ENCODE assay signal across 9 cellular contexts in genomic region chr10:80199828-80200227, GRCh38. TPM values are rescaled to one million over a fixed set of nuclear protein-coding genes. Genes with fewer than 3 reads are reported as not detected.
DNase-seq lines count a peak whose midpoint lies in the region; ATAC-seq and TF ChIP-seq lines count a peak whose summit lies in the region.
"Had no signal": no experiment of that assay in that cellular context is flagged by ENCODE, and none has a peak within 500 bp of the region (broad histone marks: within the 10 kb centered on the region; RNA-seq: fewer than 3 reads in every experiment).

No MANE protein-coding gene starts in this region.

- TF ChIP-seq POLR2A in IMR-90 (IDR thresholded peaks at IDR 0.05; ENCODE audit: low read depth, low read length) (no peak), testis (IDR thresholded peaks at IDR 0.05) (no peak)

- dilution Hi-C loops in IMR-90 (cut with HindIII; ENCODE audit: low sequenced_read_pairs, unreplicated experiment) = no loop called here

- H3K4me3 ChIP-seq in IMR-90 (ENCODE audit: insufficient read depth, low read depth, low read length) = no peak overlapping the region
- no peak overlapping the region for H3K4me3 ChIP-seq in astrocyte of the cerebellum (ENCODE audit: low read depth, low read length)
- H3K4me3 ChIP-seq in testis = no peak overlapping the region

- H3K9me3 ChIP-seq in IMR-90 (ENCODE audit: control insufficient read depth, insufficient read depth, low read length) (no peaks in the 10 kb centered on the region), testis (no peaks in the 10 kb centered on the region)

- no peak overlapping the region for H4K5ac ChIP-seq in IMR-90 (ENCODE audit: low read depth, low read length)

- H3K9ac ChIP-seq in IMR-90 (ENCODE audit: low read depth, low read length) = no peak overlapping the region

- no peak overlapping the region for H3K56ac ChIP-seq in IMR-90 (ENCODE audit: extremely low read depth, insufficient read depth, low read length)

- peak overlapping the region in 1 of 2 experiments; percentile 29; a peak in 1 of 4 replicates for H4K8ac ChIP-seq in IMR-90 (ENCODE audit: low read depth in 2 of 2, low read length in 2 of 2)

- H3K27ac ChIP-seq in IMR-90 (ENCODE audit: insufficient read depth, low read length) = peak overlapping the region; percentile 24; the same call in 1 of the 2 replicates
- peak overlapping the region; percentile 13 to 22 for H3K27ac ChIP-seq in testis

- no peak overlapping the region for H2BK120ac ChIP-seq in IMR-90 (ENCODE audit: low read depth, low read length)

- CTCF ChIA-PET in IMR-90 (lab: Yijun Ruan, JAX) = no interaction called here

- H2AFZ ChIP-seq in IMR-90 (replicated peaks; ENCODE audit: low read length, poor library complexity) = no peak overlapping the region

- H3K79me1 ChIP-seq in IMR-90 (ENCODE audit: low read depth in 1 of 2, low read length in 2 of 2) = peaks cover 9 to 82% of the 10 kb centered on the region in 2 experiments; a peak in 3 of 4 replicates

- H3K27me3 ChIP-seq in IMR-90 (ENCODE audit: control insufficient read depth, insufficient read depth, low read length) = no peaks in the 10 kb centered on the region
- H3K27me3 ChIP-seq in testis = no peaks in the 10 kb centered on the region

- H4K91ac ChIP-seq in IMR-90 (ENCODE audit: insufficient read depth, low read depth, low read length) = 0 out of 2 replicates have a peak overlapping the region, but pooled peaks have one; percentile 13

- H4K20me1 ChIP-seq in IMR-90 (ENCODE audit: insufficient read depth, low read length) = peaks cover 91% of the 10 kb centered on the region

- no peak overlapping the region; the same call in 1 of the 2 replicates for H3K14ac ChIP-seq in IMR-90 (replicated peaks; ENCODE audit: low read depth, low read length)

- 0 out of 2 replicates have a peak overlapping the region, but pooled peaks have one; percentile 17 for H2AK5ac ChIP-seq in IMR-90 (ENCODE audit: low read depth, low read length)

- H3K4me1 ChIP-seq in IMR-90 (ENCODE audit: control insufficient read depth, insufficient read depth, low read length) (peaks cover 37% of the 10 kb centered on the region), testis (peaks cover 40% of the 10 kb centered on the region)

- H2BK20ac ChIP-seq in IMR-90 (ENCODE audit: low read depth, low read length) = no peak overlapping the region

- intact Hi-C loops in IMR-90 (cut with micrococcal nuclease) = no loop called here
- intact Hi-C loops in testis (cut with DNase I; ENCODE audit: low total_unique reads) = loop anchor here (10.0 kb wide), 1 partner anchor 45 kb away; no protein-coding TSS in a partner anchor

- no TSS peak for BruUV-seq in IMR-90 (replicated peaks; lab: Mats Ljungman, UMichigan)

- H3K18ac ChIP-seq in IMR-90 (ENCODE audit: low read depth, low read length) = no peak overlapping the region

- peaks cover 46% of the 10 kb centered on the region for H3K9me1 ChIP-seq in IMR-90 (ENCODE audit: insufficient read depth, low read length)

- H2AK9ac ChIP-seq in IMR-90 (replicated peaks; ENCODE audit: low read depth, low read length, poor library complexity) = peak overlapping the region; percentile 17

- TF ChIP-seq CTCF in IMR-90 (conservative IDR thresholded peaks at IDR 0.05; ENCODE audit: low read depth, low read length) (peak; percentile 26; the same call in 1 of the 2 replicates), astrocyte of the cerebellum (IDR thresholded peaks at IDR 0.05; ENCODE audit: low read depth, low read length, missing control alignments) (peak; percentile 18), testis (IDR thresholded peaks at IDR 0.05) (peak in 2 of 3 experiments; percentile 4 to 45)

- H3K36me3 ChIP-seq in IMR-90 (ENCODE audit: control insufficient read depth, insufficient read depth, low read length) = peaks cover 7% of the 10 kb centered on the region; the same call in 1 of the 2 replicates
- no peaks in the 10 kb centered on the region for H3K36me3 ChIP-seq in testis (ENCODE audit: low read depth, missing control alignments)

- no peak for TF ChIP-seq RAD21 in IMR-90 (IDR thresholded peaks at IDR 0.05; ENCODE audit: low read length)

- POLR2A ChIA-PET in IMR-90 (lab: Charles Lee; ENCODE audit: unreplicated experiment) = no interaction called here

- H3K4ac ChIP-seq in IMR-90 (ENCODE audit: low read depth, low read length) = peak overlapping the region; percentile 51; the same call in 1 of the 2 replicates

- DNase-seq in IMR-90 = peak; percentile 82
- peak; percentile 19 for DNase-seq in astrocyte of the cerebellum (ENCODE audit: low read depth)
- DNase-seq in kidney glomerular epithelial cell (lab: John Stamatoyannopoulos, UW) = peak; percentile 30
- peak; percentile 63 for DNase-seq in testis
- no peak for DNase-seq in activated CD4-positive, alpha-beta T cell treated with anti-CD3 and anti-CD28 coated beads for 48 hours
- DNase-seq: activated CD8-positive, alpha-beta memory T cell treated with anti-CD3 and anti-CD28 coated beads, Interleukin-2, amount 50 U/mL, for 4 hours; NCI-H1092 had no signal

- peak overlapping the region; percentile 61; the same call in 1 of the 2 replicates for H3K23ac ChIP-seq in IMR-90 (ENCODE audit: low read depth, low read length)

- 20% methylated on average over 2 of the region's 8 CpGs; no CpG with 5 or more reads in 1 of the 2 experiments for WGBS in IMR-90 (ENCODE audit: extremely low coverage in 2 of 2, insufficient read length in 1 of 2), 2 experiments
- WGBS in testis, 2 donors = 52 to 57% methylated on average over 8 of the region's 8 CpGs

- ATAC-seq in IMR-90 (ENCODE audit: low read depth) (peak; percentile 8), HG02798 (IDR thresholded peaks at IDR 0.05; ENCODE audit: poor library complexity, unreplicated experiment) (no peak), GM18517 (IDR thresholded peaks at IDR 0.05; ENCODE audit: unreplicated experiment) (no peak)

- in situ Hi-C loops in IMR-90 (cut with MboI; ENCODE audit: low sequenced_read_pairs) (loop anchor here (10.0 kb wide), 1 partner anchor 45 kb away; no protein-coding TSS in a partner anchor), astrocyte of the cerebellum (cut with HindIII; ENCODE audit: low sequenced_read_pairs) (no loop called here)

- H3K4me2 ChIP-seq in IMR-90 (ENCODE audit: low read depth, low read length) = peak overlapping the region; percentile 57

- H2BK5ac ChIP-seq in IMR-90 (ENCODE audit: low read depth, low read length, poor library complexity, severe bottlenecking) = no peak overlapping the region

- H2BK15ac ChIP-seq in IMR-90 (ENCODE audit: low read depth, low read length) = no peak overlapping the region

TF ChIP-seq in IMR-90, 13 proteins besides CTCF, POLR2A, EP300 and RAD21:
- TF ChIP-seq CEBPB (IDR thresholded peaks at IDR 0.05; ENCODE audit: low read depth, low read length) = no peak
- no peak for TF ChIP-seq RCOR1 (IDR thresholded peaks at IDR 0.05; ENCODE audit: insufficient replicate concordance, low read length)
- no peak for TF ChIP-seq FOS (IDR thresholded peaks at IDR 0.05; ENCODE audit: low read depth, low read length)
- no peak for TF ChIP-seq NFE2L2 (IDR thresholded peaks at IDR 0.05; ENCODE audit: low read depth, low read length)
- TF ChIP-seq SMC3 (IDR thresholded peaks at IDR 0.05; ENCODE audit: low read depth, low read length) = no peak
- no peak for TF ChIP-seq MAZ (IDR thresholded peaks at IDR 0.05; ENCODE audit: borderline replicate concordance, low read depth, low read length)
- TF ChIP-seq RFX5 (IDR thresholded peaks at IDR 0.05; ENCODE audit: low read depth, low read length) = no peak
- no peak for TF ChIP-seq MAFK (IDR thresholded peaks at IDR 0.05; ENCODE audit: low read depth, low read length)
- no peak for TF ChIP-seq CHD1 (IDR thresholded peaks at IDR 0.05; ENCODE audit: low read depth, low read length)
- TF ChIP-seq USF2 (IDR thresholded peaks at IDR 0.05; ENCODE audit: low read depth, low read length) = no peak
- no peak for TF ChIP-seq MXI1 (IDR thresholded peaks at IDR 0.05; ENCODE audit: borderline replicate concordance, low read depth, low read length)
- TF ChIP-seq ELK1 (IDR thresholded peaks at IDR 0.05; ENCODE audit: borderline replicate concordance, low read depth, low read length) = no peak
- no peak for TF ChIP-seq BHLHE40 (IDR thresholded peaks at IDR 0.05; ENCODE audit: low read depth, low read length)

RNA-seq across cellular contexts. Expression of gene ANXA11, which starts 5.5 kb away (rescaled TPM):
- 39.4 and 40.8 TPM in 2 replicates for total RNA-seq in IMR-90 (2012; rRNA removed)
- polyA plus RNA-seq in IMR-90 (2012; rRNA removed) = 109 and 114 TPM in 2 replicates
- polyA plus RNA-seq in IMR-90 (2012; cell fraction: cytosol; rRNA removed) = 104 and 105 TPM in 2 replicates
- polyA plus RNA-seq in IMR-90 (2012; cell fraction: nucleus; rRNA removed; ENCODE audit: low replicate concordance) = 86.2 and 114 TPM in 2 replicates
- total RNA-seq in testis = 10 to 100 TPM; 46.5 to 64.0 TPM
- polyA plus RNA-seq in testis (ENCODE audit: insufficient read depth, low read depth, low replicate concordance) = 116 TPM
